11 cellular contexts compared by ENCODE assay signal in genomic region chrX:137032378-137032694, GRCh38. TPM values are rescaled to one million over a fixed set of nuclear protein-coding genes. Genes with fewer than 3 reads are reported as not detected.
DNase-seq lines count a peak whose midpoint lies in the region; ATAC-seq, FAIRE-seq and TF ChIP-seq lines count a peak whose summit lies in the region.
"Had no signal": no experiment of that assay in that cellular context is flagged by ENCODE, and none has a peak within 500 bp of the region (broad histone marks: within the 10 kb centered on the region; RNA-seq: fewer than 3 reads in every experiment).

No MANE protein-coding gene starts in this region.

- H3F3A ChIP-seq in SU-DHL-6 (ENCODE audit: insufficient read depth), result no peaks in the 10 kb centered on the region

- H3K36me3 ChIP-seq in A673 (ENCODE audit: insufficient read depth, low read length, poor library complexity, severe bottlenecking) (no peaks in the 10 kb centered on the region), SU-DHL-6 (ENCODE audit: low read length) (no peaks in the 10 kb centered on the region), keratinocyte (ENCODE audit: control insufficient read depth in 2 of 2, extremely low read depth in 1 of 2, insufficient read depth in 2 of 2, low read length in 2 of 2) (no peaks in the 10 kb centered on the region)

- CTCF ChIA-PET in A673 (lab: Charles Lee) (no interaction called here), HEK293T (lab: Yijun Ruan, JAX) (no interaction called here)

- no peaks in the 10 kb centered on the region for H3K9me3 Mint-ChIP-seq in type B pancreatic cell
- H3K9me3 Mint-ChIP-seq: activated naive CD4-positive, alpha-beta T cell treated with anti-CD3 and anti-CD28 coated beads, Interleukin-2, amount 50 U/mL, for 24 hours had no signal

- H3K27ac Mint-ChIP-seq in type B pancreatic cell, result no peak overlapping the region
- H3K27ac Mint-ChIP-seq: activated naive CD4-positive, alpha-beta T cell treated with anti-CD3 and anti-CD28 coated beads, Interleukin-2, amount 50 U/mL, for 24 hours had no signal

- H3K4me1 Mint-ChIP-seq in type B pancreatic cell (ENCODE audit: unreplicated experiment), result no peaks in the 10 kb centered on the region

- peak overlapping the region; percentile 87 for H2AFZ ChIP-seq in SU-DHL-6 (ENCODE audit: low read depth, low read length, severe bottlenecking)
- peak overlapping the region; percentile 5 for H2AFZ ChIP-seq in keratinocyte (ENCODE audit: control insufficient read depth, low read length)

- no peak overlapping the region for H3K4me3 Mint-ChIP-seq in type B pancreatic cell
- H3K4me3 Mint-ChIP-seq: activated naive CD4-positive, alpha-beta T cell treated with anti-CD3 and anti-CD28 coated beads, Interleukin-2, amount 50 U/mL, for 24 hours had no signal

- H3K4me2 ChIP-seq in SU-DHL-6 (ENCODE audit: low read depth, low read length, poor library complexity, severe bottlenecking) (peak overlapping the region; percentile 81), keratinocyte (ENCODE audit: control insufficient read depth, extremely low read depth, insufficient read depth, low read depth, low read length) (peak overlapping the region; percentile 49)

- peaks cover 5% of the 10 kb centered on the region for H3K4me1 ChIP-seq in A673 (ENCODE audit: insufficient read depth, low read length, poor library complexity, severe bottlenecking)
- H3K4me1 ChIP-seq in keratinocyte (ENCODE audit: control insufficient read depth, extremely low read depth, insufficient read depth, low read length), result no peaks in the 10 kb centered on the region

- H3K79me2 ChIP-seq in SU-DHL-6 (ENCODE audit: insufficient read depth, low read length) (no peaks in the 10 kb centered on the region), keratinocyte (ENCODE audit: control insufficient read depth, insufficient read depth, low read length) (no peaks in the 10 kb centered on the region)

- H3K9me3 ChIP-seq in A673 (ENCODE audit: low read depth, low read length, poor library complexity, severe bottlenecking) (no peaks in the 10 kb centered on the region), SU-DHL-6 (ENCODE audit: insufficient read depth, low read length) (no peaks in the 10 kb centered on the region), keratinocyte (ENCODE audit: control insufficient read depth, low read depth, low read length) (no peaks in the 10 kb centered on the region)

- dilution Hi-C loops in keratinocyte (cut with MboI; ENCODE audit: extremely low pct_ligation_motif_present, low sequenced_read_pairs), result no loop called here

- no peaks in the 10 kb centered on the region for H3K9me1 ChIP-seq in keratinocyte (ENCODE audit: control insufficient read depth, extremely low read depth, insufficient read depth, low read length)

- H3K36me3 Mint-ChIP-seq in type B pancreatic cell, result no peaks in the 10 kb centered on the region
- H3K36me3 Mint-ChIP-seq: activated naive CD4-positive, alpha-beta T cell treated with anti-CD3 and anti-CD28 coated beads, Interleukin-2, amount 50 U/mL, for 24 hours had no signal

- DNase-seq in A673 (ENCODE audit: low spot score) (no peak), keratinocyte (ENCODE audit: low read depth, low spot score) (no peak), HEK293T (ENCODE audit: extremely low spot score) (no peak), C1 segment of cervical spinal cord (lab: John Stamatoyannopoulos, UW) (no peak), type B pancreatic cell (ENCODE audit: extremely low spot score, unreplicated experiment) (no peak)
- no peak for DNase-seq in activated T-cell treated with anti-CD3 and anti-CD28 coated beads, Interleukin-2, amount 50 U/mL, for 1 hour

- no peaks in the 10 kb centered on the region for H3K9me2 ChIP-seq in SU-DHL-6 (replicated peaks; ENCODE audit: insufficient read depth, low read length)

- BruUV-seq in A673 (replicated peaks; lab: Mats Ljungman, UMichigan), result no TSS peak

- peak overlapping the region; percentile 35 for H3K4me3 ChIP-seq in A673 (ENCODE audit: low read depth, low read length, poor library complexity, severe bottlenecking)
- peak overlapping the region; percentile 55 for H3K4me3 ChIP-seq in SU-DHL-6 (ENCODE audit: insufficient read depth, low read length, poor library complexity, severe bottlenecking)
- peak overlapping the region in 2 of 3 experiments; percentile 11 to 56 for H3K4me3 ChIP-seq in keratinocyte (ENCODE audit: control insufficient read depth in 2 of 3, extremely low read depth in 1 of 3, insufficient read depth in 2 of 3, low read depth in 1 of 3, low read length in 3 of 3)

- H3K9ac ChIP-seq in SU-DHL-6 (ENCODE audit: low read length), result peak overlapping the region; percentile 37; the same call in 1 of the 2 replicates
- H3K9ac ChIP-seq in keratinocyte (ENCODE audit: control insufficient read depth, extremely low read depth, insufficient read depth, low read length), result no peak overlapping the region

- TF ChIP-seq CTCF in A673 (conservative IDR thresholded peaks at IDR 0.05; ENCODE audit: low read depth, low read length) (no peak), SU-DHL-6 (IDR thresholded peaks at IDR 0.05; ENCODE audit: insufficient read depth, low read length, poor library complexity, severe bottlenecking) (no peak), keratinocyte (optimal IDR thresholded peaks at IDR 0.05 in 1 of 3, IDR thresholded peaks at IDR 0.05 in 1 of 3, conservative IDR thresholded peaks at IDR 0.05 in 1 of 3; ENCODE audit: extremely low read depth in 1 of 3, insufficient read depth in 2 of 3, low read length in 3 of 3) (no peak), type B pancreatic cell (conservative IDR thresholded peaks at IDR 0.05) (no peak)

- POLR2A ChIA-PET in A673 (lab: Charles Lee; ENCODE audit: low non-redundant PET), result no interaction called here
- POLR2A ChIA-PET in HEK293T (lab: Yijun Ruan, JAX), result no interaction called here

- H3K27me3 Mint-ChIP-seq in type B pancreatic cell, result peaks cover 38% of the 10 kb centered on the region

- H3K27me3 ChIP-seq in A673 (replicated peaks; ENCODE audit: insufficient read depth, low read depth, low read length, poor library complexity) (peaks cover 83% of the 10 kb centered on the region), SU-DHL-6 (ENCODE audit: low read length) (no peaks in the 10 kb centered on the region), keratinocyte (ENCODE audit: control insufficient read depth, extremely low read depth, insufficient read depth, low read length) (peaks cover 43% of the 10 kb centered on the region)

- ATAC-seq in GM19438 (IDR thresholded peaks at IDR 0.05; ENCODE audit: low read depth, unreplicated experiment), result peak; percentile 3

- H3K27ac ChIP-seq in A673 (ENCODE audit: low read depth, low read length, poor library complexity, severe bottlenecking) (no peak overlapping the region), SU-DHL-6 (ENCODE audit: low read depth, low read length) (no peak overlapping the region), keratinocyte (ENCODE audit: control insufficient read depth, insufficient read depth, low read length) (no peak overlapping the region)

- FAIRE-seq in keratinocyte (lab: Jason Lieb, UNC), result no peak
- FAIRE-seq: TTC549 had no signal

- no peaks in the 10 kb centered on the region for H4K20me1 ChIP-seq in SU-DHL-6 (ENCODE audit: low read depth, low read length)
- H4K20me1 ChIP-seq in keratinocyte (ENCODE audit: control insufficient read depth, extremely low read depth, insufficient read depth, low read length), result no peaks in the 10 kb centered on the region

- intact Hi-C loops in A673 (cut with micrococcal nuclease; ENCODE audit: unreplicated experiment), result no loop called here

TF ChIP-seq in HEK293T, 16 proteins besides CTCF, POLR2A, EP300 and RAD21:
- TF ChIP-seq BHLHE40 (IDR thresholded peaks at IDR 0.05; ENCODE audit: borderline replicate concordance), result no peak
- no peak for TF ChIP-seq CTBP1 (IDR thresholded peaks at IDR 0.05; ENCODE audit: borderline replicate concordance)

RNA-seq across cellular contexts. Expression of gene GPR101, which starts 1.5 kb away (rescaled TPM):
- total RNA-seq in A673 (2021), result not detected in 2 replicates
- not detected in 3 replicates for polyA plus RNA-seq in keratinocyte
- polyA plus RNA-seq in keratinocyte (2011; ENCODE audit: low read depth), result not detected
- polyA plus RNA-seq in keratinocyte (2011; cell fraction: cytosol; rRNA removed), result not detected in 2 replicates
- not detected in 2 replicates for polyA plus RNA-seq in keratinocyte (2011; cell fraction: nucleus; rRNA removed)
- polyA plus RNA-seq in keratinocyte (2012; ENCODE audit: low replicate concordance), result not detected in 2 replicates
- not detected in 3 replicates for polyA minus RNA-seq in keratinocyte
- not detected for polyA minus RNA-seq in keratinocyte (2011; cell fraction: cytosol; rRNA and poly(A)+ RNA removed)
- not detected in 2 replicates for polyA minus RNA-seq in keratinocyte (2011; cell fraction: nucleus; rRNA and poly(A)+ RNA removed)
- total RNA-seq in type B pancreatic cell (ENCODE audit: low replicate concordance), result not detected in 2 replicates
- total RNA-seq: subcutaneous adipose tissue had no signal
